9 cellular contexts compared by ENCODE assay signal in the genomic region with DNA sequence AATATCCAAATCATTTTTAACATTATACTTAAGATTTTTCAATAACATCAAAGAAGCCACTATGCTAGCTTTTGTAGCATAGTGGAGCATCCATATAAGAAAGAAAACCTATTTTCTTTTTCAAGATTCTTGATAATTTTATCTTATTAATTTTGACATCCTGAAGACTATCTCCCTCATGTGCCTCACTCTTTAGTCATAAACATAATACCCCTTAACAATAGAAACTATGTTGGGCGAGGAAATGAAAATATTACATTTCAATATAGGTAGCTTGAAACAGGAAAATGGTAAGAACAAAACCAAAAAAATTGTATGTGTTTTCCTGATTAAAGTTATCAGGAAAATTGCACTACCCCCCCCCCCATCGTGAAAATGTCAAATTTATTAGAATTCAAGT. TPM values are rescaled to one million over a fixed set of nuclear protein-coding genes. Genes with fewer than 3 reads are reported as not detected.
"Had no signal": no experiment of that assay in that cellular context is flagged by ENCODE, and none has a peak within 500 bp of the region (broad histone marks: within the 10 kb centered on the region; RNA-seq: fewer than 3 reads in every experiment).

No MANE protein-coding gene starts in this region.

- H3K36me3 Mint-ChIP-seq: IgD-negative memory B cell had no signal

- H3K9me3 Mint-ChIP-seq: IgD-negative memory B cell had no signal

- H3K27ac ChIP-seq: HL-60 had no signal

- FAIRE-seq: HepG2, HTR-8/SVneo, K562 had no signal

- H3K4me3 Mint-ChIP-seq: IgD-negative memory B cell had no signal

- DNase-seq: IMR-90, KBM-7, KG1 had no signal

- ATAC-seq: HepG2, K562 had no signal

- H3K4me1 Mint-ChIP-seq: IgD-negative memory B cell had no signal

- H3K27ac Mint-ChIP-seq: IgD-negative memory B cell had no signal

- H3K4me3 ChIP-seq: K562 had no signal

RNA-seq across cellular contexts. Expression of gene ELMOD1, which starts 40.1 kb away (rescaled TPM):
- total RNA-seq: HepG2, HT-29, K562 had no signal
- polyA plus RNA-seq: HepG2, IgD-negative memory B cell, K562 had no signal
